ENCODE assay signal across 8 cellular contexts in the genomic region with DNA sequence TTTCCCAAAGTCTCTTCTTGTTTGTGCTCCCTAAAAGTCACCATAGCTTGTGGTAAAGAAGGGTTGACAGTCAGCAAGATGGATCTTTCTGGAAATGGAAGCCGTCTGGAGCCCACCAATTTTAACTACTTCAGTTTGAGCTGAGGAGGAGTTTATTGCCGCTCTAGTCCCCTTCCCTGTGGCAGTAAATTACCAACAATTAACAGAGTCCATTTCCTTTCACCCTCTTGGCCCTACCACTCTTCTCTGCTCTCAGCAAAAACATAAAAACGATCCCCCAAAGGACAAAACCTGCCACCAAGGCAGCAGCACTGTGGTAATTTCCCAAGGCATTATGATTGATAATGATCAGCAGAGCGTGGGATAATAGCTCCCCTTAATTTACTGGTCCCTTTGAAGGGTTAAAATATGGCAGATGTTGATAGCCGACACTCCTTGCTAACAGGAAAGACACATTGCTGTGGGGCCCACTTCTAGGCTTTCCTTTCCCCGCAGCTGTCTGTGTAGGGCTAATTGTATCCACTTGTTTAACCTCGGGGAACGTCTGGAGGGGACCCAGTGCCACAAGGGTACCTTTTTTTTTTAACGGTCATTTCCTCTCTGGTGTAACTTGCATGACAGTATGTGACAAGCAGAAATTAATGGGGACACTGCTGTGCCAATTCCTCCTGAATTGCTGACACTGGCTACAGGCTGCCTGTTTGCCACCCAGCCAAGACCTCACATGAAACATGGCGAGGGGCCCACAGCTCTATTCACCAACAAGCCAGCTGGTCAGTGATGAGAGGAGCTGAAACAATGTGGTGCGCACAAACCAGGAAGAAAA.
DNase-seq lines count a peak whose midpoint lies in the region.

No MANE protein-coding gene starts in this region.

- H3K4me1 ChIP-seq in skeletal muscle satellite cell (ENCODE audit: control insufficient read depth, insufficient read depth, low read length), result peaks cover 49% of the 10 kb centered on the region

- intact Hi-C loops in activated CD4-positive, alpha-beta T cell treated with anti-CD3 and anti-CD28 coated beads, Interleukin-2, amount 10 ng/mL, durations not matched to agents 24 days and 14 days (cut with micrococcal nuclease), result no loop called here
- intact Hi-C loops in dendritic cell treated with granulocyte-macrophage colony-stimulating factor and Interleukin-4, amounts not matched to agents 40 ng/mL and 50 ng/mL, for 4 days (cut with micrococcal nuclease), result loop anchor here (2.0 kb wide), 1 partner anchor 20 kb away; no protein-coding TSS in a partner anchor

- no peaks in the 10 kb centered on the region for H3K27me3 ChIP-seq in skeletal muscle satellite cell (ENCODE audit: control insufficient read depth, insufficient read depth, low read length)

- H3K36me3 Mint-ChIP-seq in activated CD4-positive, alpha-beta T cell treated with anti-CD3 and anti-CD28 coated beads, Interleukin-2, amount 10 ng/mL, durations not matched to agents 24 days and 14 days (ENCODE audit: low read depth), result peaks cover 78% of the 10 kb centered on the region
- no peaks in the 10 kb centered on the region for H3K36me3 Mint-ChIP-seq in dendritic cell treated with granulocyte-macrophage colony-stimulating factor and Interleukin-4, amounts not matched to agents 40 ng/mL and 50 ng/mL, for 4 days (ENCODE audit: low read depth)

- H3K27ac Mint-ChIP-seq in activated CD4-positive, alpha-beta T cell treated with anti-CD3 and anti-CD28 coated beads, Interleukin-2, amount 10 ng/mL, durations not matched to agents 24 days and 14 days, result peak overlapping the region; percentile 79
- H3K27ac Mint-ChIP-seq in dendritic cell treated with granulocyte-macrophage colony-stimulating factor and Interleukin-4, amounts not matched to agents 40 ng/mL and 50 ng/mL, for 4 days, result peak overlapping the region; percentile 70

- H3K36me3 ChIP-seq in skeletal muscle satellite cell (ENCODE audit: insufficient read depth, low read length), result no peaks in the 10 kb centered on the region

- peak; percentile 54 for DNase-seq in activated CD4-positive, alpha-beta T cell treated with anti-CD3 and anti-CD28 coated beads, Interleukin-2, amount 10 ng/mL, durations not matched to agents 24 days and 14 days
- no peak for DNase-seq in activated CD4-positive, alpha-beta T cell treated with anti-CD3 and anti-CD28 coated beads for 48 hours
- DNase-seq in NCI-H2227 treated with DMSO at 0.1 percent for 48 hours (lab: John Stamatoyannopoulos, UW) (peak; percentile 35), RPMI8226 (no peak), HuH-7 (ENCODE audit: low spot score) (no peak), GM19240 (ENCODE audit: insufficient read length, low spot score) (no peak)

- H3K4me2 ChIP-seq in skeletal muscle satellite cell (ENCODE audit: low read length), result no peak overlapping the region

- H3K9me3 Mint-ChIP-seq in activated CD4-positive, alpha-beta T cell treated with anti-CD3 and anti-CD28 coated beads, Interleukin-2, amount 10 ng/mL, durations not matched to agents 24 days and 14 days, result peaks cover 11% of the 10 kb centered on the region
- H3K9me3 Mint-ChIP-seq in dendritic cell treated with granulocyte-macrophage colony-stimulating factor and Interleukin-4, amounts not matched to agents 40 ng/mL and 50 ng/mL, for 4 days, result no peaks in the 10 kb centered on the region

- H3K9ac ChIP-seq in skeletal muscle satellite cell (ENCODE audit: low read depth, low read length), result peak overlapping the region; percentile 8

- H3K27me3 Mint-ChIP-seq in activated CD4-positive, alpha-beta T cell treated with anti-CD3 and anti-CD28 coated beads, Interleukin-2, amount 10 ng/mL, durations not matched to agents 24 days and 14 days, result no peaks in the 10 kb centered on the region
- H3K27me3 Mint-ChIP-seq in dendritic cell treated with granulocyte-macrophage colony-stimulating factor and Interleukin-4, amounts not matched to agents 40 ng/mL and 50 ng/mL, for 4 days, result no peaks in the 10 kb centered on the region

- H3K4me3 Mint-ChIP-seq in activated CD4-positive, alpha-beta T cell treated with anti-CD3 and anti-CD28 coated beads, Interleukin-2, amount 10 ng/mL, durations not matched to agents 24 days and 14 days, result peak overlapping the region; percentile 47
- H3K4me3 Mint-ChIP-seq in dendritic cell treated with granulocyte-macrophage colony-stimulating factor and Interleukin-4, amounts not matched to agents 40 ng/mL and 50 ng/mL, for 4 days, result no peak overlapping the region

- no peaks in the 10 kb centered on the region for H3K9me3 ChIP-seq in skeletal muscle satellite cell (replicated peaks; ENCODE audit: low read length)

- no peak overlapping the region for H3K4me3 ChIP-seq in skeletal muscle satellite cell (ENCODE audit: low read length)

- peaks cover 55% of the 10 kb centered on the region for H3K4me1 Mint-ChIP-seq in activated CD4-positive, alpha-beta T cell treated with anti-CD3 and anti-CD28 coated beads, Interleukin-2, amount 10 ng/mL, durations not matched to agents 24 days and 14 days
- H3K4me1 Mint-ChIP-seq in dendritic cell treated with granulocyte-macrophage colony-stimulating factor and Interleukin-4, amounts not matched to agents 40 ng/mL and 50 ng/mL, for 4 days (ENCODE audit: low read depth), result peaks cover 42% of the 10 kb centered on the region

Comparison
In these comparisons a context has a peak if more than half of its experiments do, and no peak if none do; other contexts are left out.
1. DNase-seq: peak in activated CD4-positive, alpha-beta T cell treated with anti-CD3 and anti-CD28 coated beads, Interleukin-2, amount 10 ng/mL, durations not matched to agents 24 days and 14 days (single experiment) and NCI-H2227 treated with DMSO at 0.1 percent for 48 hours (single experiment); none in activated CD4-positive, alpha-beta T cell treated with anti-CD3 and anti-CD28 coated beads for 48 hours (single experiment), RPMI8226 (single experiment), HuH-7 (single experiment) and GM19240 (single experiment).